ENCODE assay signal across 22 cellular contexts in the genomic region with DNA sequence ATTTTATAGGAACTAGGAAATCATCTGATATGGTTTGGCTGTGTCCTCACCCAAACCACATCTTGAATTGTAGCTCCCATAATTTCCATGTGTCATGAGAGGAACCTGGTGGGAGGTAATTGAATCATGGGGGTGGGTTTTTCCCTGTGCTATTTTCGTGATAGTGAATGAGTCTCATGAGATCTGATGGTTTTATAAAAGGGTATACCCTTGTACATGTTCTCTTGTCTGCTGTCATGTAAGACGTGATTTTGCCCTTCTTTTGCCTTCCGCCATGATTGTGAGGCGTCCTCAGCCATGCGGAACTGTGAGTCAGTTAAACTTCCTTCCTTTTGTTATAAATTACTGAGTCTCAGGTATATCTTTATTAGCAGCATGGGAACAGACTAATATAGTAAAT.
DNase-seq lines count a peak whose midpoint lies in the region; ATAC-seq lines count a peak whose summit lies in the region.
"Had no signal": no experiment of that assay in that cellular context is flagged by ENCODE, and none has a peak within 500 bp of the region (broad histone marks: within the 10 kb centered on the region; RNA-seq: fewer than 3 reads in every experiment).

No MANE protein-coding gene starts in this region.

- H3K27me3 Mint-ChIP-seq in activated T-cell treated with anti-CD3 and anti-CD28 coated beads, Interleukin-2, amount 50 U/mL, for 24 hours: no peaks in the 10 kb centered on the region
- H3K27me3 Mint-ChIP-seq in stimulated activated naive CD8-positive, alpha-beta T cell treated with anti-CD3 and anti-CD28 coated beads, Interleukin-15, amount 100 ng/mL, for 72 hours: no peaks in the 10 kb centered on the region
- no peaks in the 10 kb centered on the region for H3K27me3 Mint-ChIP-seq in stimulated activated naive CD8-positive, alpha-beta T cell treated with anti-CD3 and anti-CD28 coated beads, Interleukin-15, Interleukin-2, amounts not matched to agents 100 ng/mL and 50 ng/mL, for 24 hours
- H3K27me3 Mint-ChIP-seq: CD4-positive, alpha-beta T cell; CD8-positive, alpha-beta memory T cell had no signal

- H3K4me1 Mint-ChIP-seq in activated T-cell treated with anti-CD3 and anti-CD28 coated beads, Interleukin-2, amount 50 U/mL, for 24 hours (ENCODE audit: low read depth): peaks cover 21% of the 10 kb centered on the region
- H3K4me1 Mint-ChIP-seq in stimulated activated naive CD8-positive, alpha-beta T cell treated with anti-CD3 and anti-CD28 coated beads, Interleukin-15, amount 100 ng/mL, for 72 hours: peaks cover 20% of the 10 kb centered on the region
- peaks cover 23% of the 10 kb centered on the region for H3K4me1 Mint-ChIP-seq in stimulated activated naive CD8-positive, alpha-beta T cell treated with anti-CD3 and anti-CD28 coated beads, Interleukin-15, Interleukin-2, amounts not matched to agents 100 ng/mL and 50 ng/mL, for 24 hours (ENCODE audit: low read depth)

- no peak for DNase-seq in activated T-cell treated with anti-CD3 and anti-CD28 coated beads, Interleukin-2, amount 50 U/mL, for 24 hours
- DNase-seq in activated T-cell treated with anti-CD3 and anti-CD28 coated beads, Interleukin-2, amount 50 U/mL, for 48 hours: no peak
- DNase-seq in stimulated activated naive CD8-positive, alpha-beta T cell treated with anti-CD3 and anti-CD28 coated beads, Interleukin-15, Interleukin-2, amounts not matched to agents 100 U/mL and 50 U/mL, for 24 hours: no peak
- DNase-seq in stimulated activated naive CD8-positive, alpha-beta T cell treated with anti-CD3 and anti-CD28 coated beads, Interleukin-15, amount 100 ng/mL, for 72 hours: no peak
- DNase-seq: 8988T; ACHN; AML-193; BE2C; CD4-positive, alpha-beta T cell; CD8-positive, alpha-beta memory T cell; DMS 273 treated with DMSO at 0.1 percent for 48 hours; DMS79; EL; GDM1; GM23248; H7; HCEC 1CT had no signal

- H3K27ac Mint-ChIP-seq in activated T-cell treated with anti-CD3 and anti-CD28 coated beads, Interleukin-2, amount 50 U/mL, for 24 hours: peak overlapping the region; percentile 51
- no peak overlapping the region for H3K27ac Mint-ChIP-seq in stimulated activated naive CD8-positive, alpha-beta T cell treated with anti-CD3 and anti-CD28 coated beads, Interleukin-15, amount 100 ng/mL, for 72 hours
- peak overlapping the region; percentile 59 for H3K27ac Mint-ChIP-seq in stimulated activated naive CD8-positive, alpha-beta T cell treated with anti-CD3 and anti-CD28 coated beads, Interleukin-15, Interleukin-2, amounts not matched to agents 100 ng/mL and 50 ng/mL, for 24 hours
- H3K27ac Mint-ChIP-seq: CD4-positive, alpha-beta T cell; CD8-positive, alpha-beta memory T cell had no signal

- H3K36me3 Mint-ChIP-seq in activated T-cell treated with anti-CD3 and anti-CD28 coated beads, Interleukin-2, amount 50 U/mL, for 24 hours (ENCODE audit: low read depth): peaks cover 15% of the 10 kb centered on the region
- H3K36me3 Mint-ChIP-seq in stimulated activated naive CD8-positive, alpha-beta T cell treated with anti-CD3 and anti-CD28 coated beads, Interleukin-15, Interleukin-2, amounts not matched to agents 100 ng/mL and 50 ng/mL, for 24 hours (ENCODE audit: low read depth): peaks cover 41% of the 10 kb centered on the region

- H3K9me3 Mint-ChIP-seq in activated T-cell treated with anti-CD3 and anti-CD28 coated beads, Interleukin-2, amount 50 U/mL, for 24 hours: peaks cover 6% of the 10 kb centered on the region
- peaks cover 15 to 26% of the 10 kb centered on the region in 2 donors for H3K9me3 Mint-ChIP-seq in stimulated activated naive CD8-positive, alpha-beta T cell treated with anti-CD3 and anti-CD28 coated beads, Interleukin-15, amount 100 ng/mL, for 72 hours
- H3K9me3 Mint-ChIP-seq in stimulated activated naive CD8-positive, alpha-beta T cell treated with anti-CD3 and anti-CD28 coated beads, Interleukin-15, Interleukin-2, amounts not matched to agents 100 ng/mL and 50 ng/mL, for 24 hours: peaks cover 13% of the 10 kb centered on the region
- H3K9me3 Mint-ChIP-seq: CD4-positive, alpha-beta T cell had no signal

- H3K4me3 Mint-ChIP-seq in activated T-cell treated with anti-CD3 and anti-CD28 coated beads, Interleukin-2, amount 50 U/mL, for 24 hours: no peak overlapping the region
- H3K4me3 Mint-ChIP-seq in stimulated activated naive CD8-positive, alpha-beta T cell treated with anti-CD3 and anti-CD28 coated beads, Interleukin-15, amount 100 ng/mL, for 72 hours: no peak overlapping the region
- H3K4me3 Mint-ChIP-seq in stimulated activated naive CD8-positive, alpha-beta T cell treated with anti-CD3 and anti-CD28 coated beads, Interleukin-15, Interleukin-2, amounts not matched to agents 100 ng/mL and 50 ng/mL, for 24 hours: peak overlapping the region; percentile 8
- H3K4me3 Mint-ChIP-seq: CD14-positive monocyte; CD4-positive, alpha-beta T cell; CD8-positive, alpha-beta memory T cell had no signal

- peak; percentile 55 for ATAC-seq in stimulated activated naive CD8-positive, alpha-beta T cell treated with anti-CD3 and anti-CD28 coated beads, Interleukin-15, Interleukin-2, amounts not matched to agents 100 U/mL and 50 U/mL, for 24 hours
- no peak for ATAC-seq in stimulated activated naive CD8-positive, alpha-beta T cell treated with anti-CD3 and anti-CD28 coated beads, Interleukin-15, amount 100 ng/mL, for 72 hours
- ATAC-seq in HG03159 (IDR thresholded peaks at IDR 0.05; ENCODE audit: unreplicated experiment): no peak
- ATAC-seq: A549, GM12878 had no signal

Comparison
In these comparisons a context has a peak if more than half of its experiments do, and no peak if none do; other contexts are left out.
1. H3K27ac Mint-ChIP-seq: peak in activated T-cell treated with anti-CD3 and anti-CD28 coated beads, Interleukin-2, amount 50 U/mL, for 24 hours (single experiment) and stimulated activated naive CD8-positive, alpha-beta T cell treated with anti-CD3 and anti-CD28 coated beads, Interleukin-15, Interleukin-2, amounts not matched to agents 100 ng/mL and 50 ng/mL, for 24 hours (single experiment); none in stimulated activated naive CD8-positive, alpha-beta T cell treated with anti-CD3 and anti-CD28 coated beads, Interleukin-15, amount 100 ng/mL, for 72 hours (0 of 2).